8 cellular contexts compared by ENCODE assay signal in the genomic region with DNA sequence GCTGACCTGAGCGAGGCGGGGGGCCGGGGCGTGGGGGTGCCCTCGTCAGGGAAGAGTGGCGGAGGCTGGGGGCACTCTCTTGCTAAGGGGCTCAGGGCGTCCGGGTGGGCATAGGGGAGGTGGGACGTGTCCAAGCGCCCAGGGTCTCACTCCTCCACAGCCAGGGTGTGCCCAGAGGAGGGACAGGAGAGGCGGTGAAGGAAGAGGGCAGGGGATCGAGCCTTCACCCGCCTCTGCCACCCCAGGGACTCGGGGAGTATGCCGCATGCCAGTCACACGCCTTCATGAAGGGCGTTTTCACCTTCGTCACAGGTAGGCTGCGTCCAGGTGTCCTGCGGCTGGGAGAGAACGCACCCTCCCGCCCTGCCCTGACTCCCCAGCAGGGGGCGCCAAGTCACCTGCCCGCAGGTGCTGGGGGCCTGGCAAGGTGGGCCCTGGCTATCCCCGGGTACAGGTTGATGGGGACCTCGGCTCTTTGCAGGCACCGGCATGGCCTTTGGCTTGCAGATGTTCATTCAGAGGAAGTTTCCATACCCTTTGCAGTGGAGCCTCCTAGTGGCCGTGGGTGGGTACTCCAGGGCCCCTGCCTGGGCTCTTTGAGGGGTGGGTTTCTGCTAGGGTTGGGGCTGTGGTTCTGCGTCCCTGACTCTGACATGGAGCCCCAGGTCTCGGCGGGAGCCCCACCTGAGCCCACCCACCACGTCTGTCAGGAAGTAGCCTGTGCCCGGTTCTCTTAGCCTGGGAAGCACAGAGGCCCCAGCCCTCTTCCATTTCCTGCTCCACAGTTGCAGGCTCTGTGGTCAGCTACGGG. TPM values are rescaled to one million over a fixed set of nuclear protein-coding genes. Genes with fewer than 3 reads are reported as not detected.
DNase-seq lines count a peak whose midpoint lies in the region; ATAC-seq lines count a peak whose summit lies in the region.

No MANE protein-coding gene starts in this region.

- H3K36me3 ChIP-seq in CD8-positive, alpha-beta memory T cell (ENCODE audit: insufficient read depth, low read length) = no peaks in the 10 kb centered on the region
- H3K36me3 ChIP-seq in ectodermal cell (ENCODE audit: control insufficient read depth, insufficient read depth, low read length) = no peaks in the 10 kb centered on the region

- peak overlapping the region; percentile 93 for H3K27ac ChIP-seq in CD8-positive, alpha-beta memory T cell (ENCODE audit: low read depth, low read length)
- no peak overlapping the region for H3K27ac ChIP-seq in ectodermal cell (ENCODE audit: insufficient read depth, low read depth, low read length, poor library complexity, severe bottlenecking)

- ATAC-seq in GM21723 (IDR thresholded peaks at IDR 0.05; ENCODE audit: unreplicated experiment) = peak; percentile 29
- peak; percentile 4 for ATAC-seq in stimulated activated effector memory CD8-positive, alpha-beta T cell treated with anti-CD3 and anti-CD28 coated beads, Interleukin-12 subunit alpha, Interleukin-12 subunit beta, amount 100 ng/mL, for 72 hours

- H3K4me1 Mint-ChIP-seq in CD8-positive, alpha-beta memory T cell = peaks cover 18 to 35% (median 31%) of the 10 kb centered on the region in 3 donors
- H3K4me1 Mint-ChIP-seq in stimulated activated effector memory CD8-positive, alpha-beta T cell treated with anti-CD3 and anti-CD28 coated beads, Interleukin-12 subunit alpha, Interleukin-12 subunit beta, amount 100 ng/mL, for 72 hours = peaks cover 25% of the 10 kb centered on the region

- H3K36me3 Mint-ChIP-seq in CD8-positive, alpha-beta memory T cell = peaks cover 0 to 9% (median 2%) of the 10 kb centered on the region in 3 donors
- no peaks in the 10 kb centered on the region for H3K36me3 Mint-ChIP-seq in stimulated activated effector memory CD8-positive, alpha-beta T cell treated with anti-CD3 and anti-CD28 coated beads, Interleukin-12 subunit alpha, Interleukin-12 subunit beta, amount 100 ng/mL, for 72 hours

- peak; percentile 56 to 80 (median 71) for DNase-seq in CD8-positive, alpha-beta memory T cell
- DNase-seq in NCI-H2171 (lab: John Stamatoyannopoulos, UW) = peak; percentile 46
- DNase-seq in activated CD4-positive, alpha-beta T cell treated with anti-CD3 and anti-CD28 coated beads, Interleukin-2, amount 50 U/mL, for 24 hours (ENCODE audit: low read depth in 1 of 2, low spot score in 1 of 2) = peak; percentile 51 to 54
- DNase-seq in mucosa of gallbladder (ENCODE audit: low spot score) = peak; percentile 77
- peak; percentile 60 to 86 for DNase-seq in stimulated activated effector memory CD8-positive, alpha-beta T cell treated with anti-CD3 and anti-CD28 coated beads, Interleukin-12 subunit alpha, Interleukin-12 subunit beta, amount 100 ng/mL, for 72 hours (ENCODE audit: low spot score in 2 of 2)
- no peak for DNase-seq in amniotic stem cell (lab: John Stamatoyannopoulos, UW)

- H3K4me3 ChIP-seq in CD8-positive, alpha-beta memory T cell (ENCODE audit: low read length) = peak overlapping the region; percentile 79
- peak overlapping the region; percentile 75 for H3K4me3 ChIP-seq in ectodermal cell (ENCODE audit: insufficient read depth, low read depth, low read length)

- H3K9me3 ChIP-seq in CD8-positive, alpha-beta memory T cell (ENCODE audit: low read length) = no peaks in the 10 kb centered on the region
- H3K9me3 ChIP-seq in ectodermal cell (ENCODE audit: control insufficient read depth, low read length) = no peaks in the 10 kb centered on the region

- peaks cover 24% of the 10 kb centered on the region for H3K4me1 ChIP-seq in CD8-positive, alpha-beta memory T cell (ENCODE audit: insufficient read depth, low read length)
- H3K4me1 ChIP-seq in ectodermal cell (ENCODE audit: control insufficient read depth, insufficient read depth, low read length) = peaks cover 22% of the 10 kb centered on the region

- H3K4me3 Mint-ChIP-seq in CD8-positive, alpha-beta memory T cell = peak overlapping the region; percentile 77 to 93 (median 85)
- peak overlapping the region; percentile 79 for H3K4me3 Mint-ChIP-seq in stimulated activated effector memory CD8-positive, alpha-beta T cell treated with anti-CD3 and anti-CD28 coated beads, Interleukin-12 subunit alpha, Interleukin-12 subunit beta, amount 100 ng/mL, for 72 hours

- no peaks in the 10 kb centered on the region for H3K9me3 Mint-ChIP-seq in CD8-positive, alpha-beta memory T cell
- no peaks in the 10 kb centered on the region for H3K9me3 Mint-ChIP-seq in stimulated activated effector memory CD8-positive, alpha-beta T cell treated with anti-CD3 and anti-CD28 coated beads, Interleukin-12 subunit alpha, Interleukin-12 subunit beta, amount 100 ng/mL, for 72 hours

- H3K27me3 ChIP-seq in CD8-positive, alpha-beta memory T cell (ENCODE audit: insufficient read depth, low read length, poor library complexity, severe bottlenecking) = no peaks in the 10 kb centered on the region
- no peaks in the 10 kb centered on the region for H3K27me3 ChIP-seq in ectodermal cell (ENCODE audit: control insufficient read depth, insufficient read depth, low read length, poor library complexity, severe bottlenecking)

- CTCF ChIA-PET in CD8-positive, alpha-beta memory T cell (lab: Charles Lee) = interaction anchor here (0.6 to 2.2 kb wide), 12 partner anchors 9 to 275 kb away, joined by 3 to 14 read pairs (median 4); a partner anchor contains a TSS

- POLR2A ChIA-PET in CD8-positive, alpha-beta memory T cell (lab: Charles Lee) = interaction anchor here (1.1 to 2.1 kb wide), 3 partner anchors 9 to 15 kb away, joined by 3 to 8 read pairs (median 5); no protein-coding TSS in a partner anchor

- WGBS in ectodermal cell, 2 experiments = 15 to 16% methylated on average over 34 of the region's 34 CpGs

- H3K27ac Mint-ChIP-seq in CD8-positive, alpha-beta memory T cell = peak overlapping the region; percentile 89 to 96 (median 94)
- H3K27ac Mint-ChIP-seq in stimulated activated effector memory CD8-positive, alpha-beta T cell treated with anti-CD3 and anti-CD28 coated beads, Interleukin-12 subunit alpha, Interleukin-12 subunit beta, amount 100 ng/mL, for 72 hours = peak overlapping the region; percentile 88

- H3K27me3 Mint-ChIP-seq in CD8-positive, alpha-beta memory T cell = peaks cover 3% of the 10 kb centered on the region in 2 donors

RNA-seq across cellular contexts. Expression of a gene that starts 0.5 kb away (rescaled TPM):
- total RNA-seq in CD8-positive, alpha-beta memory T cell = 10 to 100 TPM; 50.1 to 50.6 TPM
- polyA plus RNA-seq in CD8-positive, alpha-beta memory T cell = 37.8 TPM
- 31.6 TPM for polyA plus RNA-seq in ectodermal cell (2013, experiment 1 of 4)
- polyA plus RNA-seq in ectodermal cell (2013, experiment 2 of 4) = 26.8 TPM
- 27.9 TPM for polyA plus RNA-seq in ectodermal cell (2013, experiment 3 of 4)
- 29.5 TPM for polyA plus RNA-seq in ectodermal cell (2013, experiment 4 of 4)
- 81.3 TPM for total RNA-seq in mucosa of gallbladder

RNA-seq across cellular contexts. Expression of a gene that starts 4.5 kb away (rescaled TPM):
- total RNA-seq in CD8-positive, alpha-beta memory T cell = under 1 TPM in 1 of 2 experiments, not detected in 1; 0.73 TPM
- polyA plus RNA-seq in CD8-positive, alpha-beta memory T cell = 0.26 TPM
- polyA plus RNA-seq in ectodermal cell (2013, experiment 1 of 4) = 3.1 TPM
- polyA plus RNA-seq in ectodermal cell (2013, experiment 2 of 4) = 5.2 TPM
- polyA plus RNA-seq in ectodermal cell (2013, experiment 3 of 4) = 5.2 TPM
- 6.2 TPM for polyA plus RNA-seq in ectodermal cell (2013, experiment 4 of 4)
- 2.3 TPM for total RNA-seq in mucosa of gallbladder

RNA-seq across cellular contexts. Expression of a gene that starts 16.1 kb away (rescaled TPM):
- 100 to 1,000 TPM in 1 of 2 experiments, 10 to 100 TPM in 1; 98.2 to 106 TPM for total RNA-seq in CD8-positive, alpha-beta memory T cell
- 20.9 TPM for polyA plus RNA-seq in CD8-positive, alpha-beta memory T cell
- polyA plus RNA-seq in ectodermal cell (2013, experiment 1 of 4) = 182 TPM
- 177 TPM for polyA plus RNA-seq in ectodermal cell (2013, experiment 2 of 4)
- 129 TPM for polyA plus RNA-seq in ectodermal cell (2013, experiment 3 of 4)
- 127 TPM for polyA plus RNA-seq in ectodermal cell (2013, experiment 4 of 4)
- total RNA-seq in mucosa of gallbladder = 91.0 TPM

RNA-seq across cellular contexts. Expression of a gene that starts 27.4 kb away (rescaled TPM):
- total RNA-seq in CD8-positive, alpha-beta memory T cell = not detected
- not detected for polyA plus RNA-seq in CD8-positive, alpha-beta memory T cell
- polyA plus RNA-seq in ectodermal cell (2013, experiment 1 of 4) = not detected
- 0.09 TPM for polyA plus RNA-seq in ectodermal cell (2013, experiment 2 of 4)
- not detected for polyA plus RNA-seq in ectodermal cell (2013, experiment 3 of 4)
- polyA plus RNA-seq in ectodermal cell (2013, experiment 4 of 4) = 0.24 TPM
- not detected for total RNA-seq in mucosa of gallbladder

RNA-seq across cellular contexts. Expression of a gene that starts 33.6 kb away (rescaled TPM):
- total RNA-seq in CD8-positive, alpha-beta memory T cell = not detected
- polyA plus RNA-seq in CD8-positive, alpha-beta memory T cell = not detected
- polyA plus RNA-seq in ectodermal cell (2013, experiment 1 of 4) = not detected
- polyA plus RNA-seq in ectodermal cell (2013, experiment 2 of 4) = not detected
- polyA plus RNA-seq in ectodermal cell (2013, experiment 3 of 4) = not detected
- polyA plus RNA-seq in ectodermal cell (2013, experiment 4 of 4) = not detected
- not detected for total RNA-seq in mucosa of gallbladder
